9 cellular contexts compared by ENCODE assay signal in the genomic region with DNA sequence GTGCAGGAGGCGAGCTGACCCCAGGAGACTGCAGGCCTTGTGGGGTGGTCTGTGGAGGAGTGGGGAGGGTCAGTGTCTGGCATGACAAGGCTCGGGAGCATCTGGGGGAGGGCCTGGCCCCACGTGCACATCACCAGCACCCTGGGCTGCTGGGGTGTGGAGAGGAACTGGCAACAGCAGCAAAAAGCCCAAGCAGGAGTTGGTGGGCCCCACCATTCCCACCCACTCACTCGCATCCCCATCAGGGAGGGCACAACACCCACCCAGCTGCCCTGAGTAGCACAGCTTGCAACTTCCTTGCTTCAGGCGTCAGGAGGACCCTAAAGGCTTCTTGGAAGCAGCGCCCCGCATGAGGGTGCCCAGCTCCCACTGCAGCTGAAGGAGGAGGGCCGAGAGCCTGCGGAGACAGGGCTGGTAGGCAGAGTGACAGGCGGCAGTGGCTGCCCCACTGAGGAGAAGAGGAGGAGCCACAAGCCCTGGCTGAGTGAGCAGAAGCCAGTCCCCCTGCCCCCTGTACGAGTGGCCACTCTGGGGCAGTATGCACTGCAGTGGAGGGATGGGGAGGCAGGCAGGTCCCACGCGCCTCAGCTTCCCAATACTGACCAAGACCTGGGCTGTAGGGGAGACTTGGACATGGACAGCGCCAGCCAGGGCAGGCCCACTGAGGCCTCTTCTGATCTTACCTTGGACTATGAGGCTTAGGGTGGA. TPM values are rescaled to one million over a fixed set of nuclear protein-coding genes. Genes with fewer than 3 reads are reported as not detected.
DNase-seq lines count a peak whose midpoint lies in the region; ATAC-seq and TF ChIP-seq lines count a peak whose summit lies in the region.
"Had no signal": no experiment of that assay in that cellular context is flagged by ENCODE, and none has a peak within 500 bp of the region (broad histone marks: within the 10 kb centered on the region; RNA-seq: fewer than 3 reads in every experiment).

No MANE protein-coding gene starts in this region.

- TF ChIP-seq CTCF in right lobe of liver (IDR thresholded peaks at IDR 0.05) (no peak), upper lobe of left lung (IDR thresholded peaks at IDR 0.05) (no peak)

- intact Hi-C loops in right lobe of liver (cut with DNase I), result no loop called here

- ATAC-seq in activated naive CD4-positive, alpha-beta T cell treated with anti-CD3 and anti-CD28 coated beads, Interleukin-2, amount 50 U/mL, for 72 hours, result peak in 1 of 2 donors; percentile 6
- no peak for ATAC-seq in right lobe of liver
- no peak for ATAC-seq in upper lobe of left lung (ENCODE audit: low FRiP score in 2 of 2)

- peak overlapping the region; percentile 67 for H3K4me3 Mint-ChIP-seq in activated naive CD4-positive, alpha-beta T cell treated with anti-CD3 and anti-CD28 coated beads, Interleukin-2, amount 50 U/mL, for 24 hours

- WGBS in right lobe of liver (ENCODE audit: insufficient coverage, low coverage, low lambda C conversion rate, missing lambda C conversion rate), result 80% methylated on average over 1 of the region's 14 CpGs
- 83 to 91% methylated on average over 4 to 13 of the region's 14 CpGs for WGBS in upper lobe of left lung, 2 donors

- no peak for DNase-seq in activated naive CD4-positive, alpha-beta T cell treated with Interleukin-2 at 50 U/mL for 16 hours
- DNase-seq in activated naive CD4-positive, alpha-beta T cell treated with anti-CD3 and anti-CD28 coated beads, Interleukin-2, amount 50 U/mL, for 72 hours (ENCODE audit: low spot score in 2 of 2), result no peak
- no peak for DNase-seq in right lobe of liver
- no peak for DNase-seq in upper lobe of left lung
- no peak for DNase-seq in NCI-H1092 treated with DMSO at 0.1 percent for 48 hours (lab: John Stamatoyannopoulos, UW)
- no peak for DNase-seq in NCI-H1436 treated with DMSO at 0.1 percent for 48 hours (lab: John Stamatoyannopoulos, UW)
- DNase-seq in NCI-H187 treated with DMSO at 0.1 percent for 48 hours (lab: John Stamatoyannopoulos, UW), result no peak
- DNase-seq: NCI-H1930 had no signal

- no peaks in the 10 kb centered on the region for H3K27me3 Mint-ChIP-seq in activated naive CD4-positive, alpha-beta T cell treated with anti-CD3 and anti-CD28 coated beads, Interleukin-2, amount 50 U/mL, for 24 hours

- H3K27ac ChIP-seq in right lobe of liver (peak overlapping the region in 2 of 3 donors; percentile 4 to 49), upper lobe of left lung (peak overlapping the region; percentile 41 to 77 (median 72))

- H3K9me3 Mint-ChIP-seq in activated naive CD4-positive, alpha-beta T cell treated with anti-CD3 and anti-CD28 coated beads, Interleukin-2, amount 50 U/mL, for 24 hours, result no peaks in the 10 kb centered on the region
- H3K9me3 Mint-ChIP-seq in activated naive CD4-positive, alpha-beta T cell treated with anti-CD3 and anti-CD28 coated beads, Interleukin-2, amount 50 U/mL, for 72 hours, result no peaks in the 10 kb centered on the region

- no peak overlapping the region for H3K27ac Mint-ChIP-seq in activated naive CD4-positive, alpha-beta T cell treated with anti-CD3 and anti-CD28 coated beads, Interleukin-2, amount 50 U/mL, for 24 hours
- peak overlapping the region; percentile 86 to 87 for H3K27ac Mint-ChIP-seq in activated naive CD4-positive, alpha-beta T cell treated with anti-CD3 and anti-CD28 coated beads, Interleukin-2, amount 50 U/mL, for 72 hours

- H3K4me1 Mint-ChIP-seq in activated naive CD4-positive, alpha-beta T cell treated with anti-CD3 and anti-CD28 coated beads, Interleukin-2, amount 50 U/mL, for 24 hours, result peaks cover 66% of the 10 kb centered on the region

- H3K36me3 ChIP-seq in right lobe of liver (no peaks in the 10 kb centered on the region), upper lobe of left lung (peaks cover 0 to 2% (median 0%) of the 10 kb centered on the region in 4 donors)

- TF ChIP-seq POLR2A in right lobe of liver (IDR thresholded peaks at IDR 0.05) (no peak), upper lobe of left lung (IDR thresholded peaks at IDR 0.05) (no peak)

- H3K27me3 ChIP-seq in right lobe of liver (no peaks in the 10 kb centered on the region), upper lobe of left lung (no peaks in the 10 kb centered on the region)

- H3K4me1 ChIP-seq in right lobe of liver (peaks cover 0 to 50% (median 23%) of the 10 kb centered on the region in 4 donors), upper lobe of left lung (peaks cover 71 to 88% (median 80%) of the 10 kb centered on the region in 4 donors)

- H3K4me3 ChIP-seq in right lobe of liver (no peak overlapping the region), upper lobe of left lung (no peak overlapping the region)

- TF ChIP-seq EP300 in upper lobe of left lung (IDR thresholded peaks at IDR 0.05), result no peak

- H3K9me3 ChIP-seq in right lobe of liver (no peaks in the 10 kb centered on the region), upper lobe of left lung (no peaks in the 10 kb centered on the region)

- H3K36me3 Mint-ChIP-seq in activated naive CD4-positive, alpha-beta T cell treated with anti-CD3 and anti-CD28 coated beads, Interleukin-2, amount 50 U/mL, for 24 hours, result no peaks in the 10 kb centered on the region
- no peaks in the 10 kb centered on the region for H3K36me3 Mint-ChIP-seq in activated naive CD4-positive, alpha-beta T cell treated with anti-CD3 and anti-CD28 coated beads, Interleukin-2, amount 50 U/mL, for 72 hours

RNA-seq across cellular contexts. Expression of gene ELL, which starts 26.5 kb away (rescaled TPM):
- total RNA-seq in activated naive CD4-positive, alpha-beta T cell treated with anti-CD3 and anti-CD28 coated beads, Interleukin-2, amount 50 U/mL, for 72 hours, result 10 to 100 TPM; 18.8 to 23.0 TPM
- total RNA-seq in right lobe of liver, result 10 to 100 TPM in 2 of 6 experiments, 1 to 10 TPM in 4; 5.3 to 11.9 (median 8.6) TPM
- 10 to 100 TPM; 19.8 to 66.0 (median 22.4) TPM for total RNA-seq in upper lobe of left lung

RNA-seq across cellular contexts. Expression of gene FKBP8, which starts 48.0 kb away (rescaled TPM):
- total RNA-seq in activated naive CD4-positive, alpha-beta T cell treated with anti-CD3 and anti-CD28 coated beads, Interleukin-2, amount 50 U/mL, for 72 hours, result 100 to 1,000 TPM; 153 to 236 TPM
- total RNA-seq in right lobe of liver (100 to 1,000 TPM in 3 of 6 experiments, 10 to 100 TPM in 3; 92.7 to 179 (median 118) TPM), upper lobe of left lung (100 to 1,000 TPM; 242 to 450 (median 284) TPM)

RNA-seq across cellular contexts. Expression of gene ISYNA1, which starts 57.4 kb away (rescaled TPM):
- total RNA-seq in activated naive CD4-positive, alpha-beta T cell treated with anti-CD3 and anti-CD28 coated beads, Interleukin-2, amount 50 U/mL, for 72 hours, result 10 to 100 TPM; 19.7 to 30.8 TPM
- total RNA-seq in right lobe of liver (1 to 10 TPM; 6.5 to 8.3 (median 7.8) TPM), upper lobe of left lung (10 to 100 TPM; 14.5 to 55.5 (median 20.0) TPM)
